ENCODE assay signal across 1 cellular context in the genomic region with DNA sequence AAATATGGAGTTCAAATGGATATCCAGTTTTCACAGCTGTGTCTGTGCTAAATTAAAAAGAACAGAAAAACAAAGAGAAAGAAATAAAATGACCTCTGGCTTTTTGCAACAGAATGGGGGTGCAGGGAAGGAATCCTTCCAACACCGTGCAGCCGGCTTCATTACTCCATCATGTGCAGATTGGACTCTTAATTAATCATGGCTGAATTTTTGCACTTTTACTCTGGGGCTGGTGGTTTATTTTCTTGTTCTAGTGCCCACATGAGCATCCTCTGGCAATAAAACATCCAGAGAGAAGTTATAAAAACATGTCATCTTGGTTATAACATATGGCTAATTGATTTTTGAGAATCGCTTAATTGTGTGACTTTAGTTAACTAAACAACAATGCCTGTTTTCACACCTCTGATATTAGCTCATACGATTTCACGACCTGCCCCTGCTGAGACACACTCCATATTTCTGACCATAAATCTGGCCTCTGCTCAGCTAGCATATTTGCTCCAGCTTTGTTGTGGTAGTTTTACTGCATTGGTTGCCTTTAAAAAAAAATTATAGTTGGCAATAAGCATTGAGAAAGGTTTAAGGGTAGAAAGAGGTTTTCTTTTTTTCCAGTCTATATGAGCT.
TF ChIP-seq lines count a peak whose summit lies in the region.

No MANE protein-coding gene starts in this region.

TF ChIP-seq in HEK293, 187 proteins besides CTCF, POLR2A, EP300 and RAD21 (continued from another document):
- TF ChIP-seq, protein P1, sequence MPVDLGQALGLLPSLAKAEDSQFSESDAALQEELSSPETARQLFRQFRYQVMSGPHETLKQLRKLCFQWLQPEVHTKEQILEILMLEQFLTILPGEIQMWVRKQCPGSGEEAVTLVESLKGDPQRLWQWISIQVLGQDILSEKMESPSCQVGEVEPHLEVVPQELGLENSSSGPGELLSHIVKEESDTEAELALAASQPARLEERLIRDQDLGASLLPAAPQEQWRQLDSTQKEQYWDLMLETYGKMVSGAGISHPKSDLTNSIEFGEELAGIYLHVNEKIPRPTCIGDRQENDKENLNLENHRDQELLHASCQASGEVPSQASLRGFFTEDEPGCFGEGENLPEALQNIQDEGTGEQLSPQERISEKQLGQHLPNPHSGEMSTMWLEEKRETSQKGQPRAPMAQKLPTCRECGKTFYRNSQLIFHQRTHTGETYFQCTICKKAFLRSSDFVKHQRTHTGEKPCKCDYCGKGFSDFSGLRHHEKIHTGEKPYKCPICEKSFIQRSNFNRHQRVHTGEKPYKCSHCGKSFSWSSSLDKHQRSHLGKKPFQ (tag by site-specific recombination; IDR thresholded peaks at IDR 0.05) = 0 out of 2 replicates have a peak, but pooled peaks have one; percentile 32
- peak; percentile 92 for TF ChIP-seq ZIC2 (tag by site-specific recombination; IDR thresholded peaks at IDR 0.05)
- TF ChIP-seq, protein P2, sequence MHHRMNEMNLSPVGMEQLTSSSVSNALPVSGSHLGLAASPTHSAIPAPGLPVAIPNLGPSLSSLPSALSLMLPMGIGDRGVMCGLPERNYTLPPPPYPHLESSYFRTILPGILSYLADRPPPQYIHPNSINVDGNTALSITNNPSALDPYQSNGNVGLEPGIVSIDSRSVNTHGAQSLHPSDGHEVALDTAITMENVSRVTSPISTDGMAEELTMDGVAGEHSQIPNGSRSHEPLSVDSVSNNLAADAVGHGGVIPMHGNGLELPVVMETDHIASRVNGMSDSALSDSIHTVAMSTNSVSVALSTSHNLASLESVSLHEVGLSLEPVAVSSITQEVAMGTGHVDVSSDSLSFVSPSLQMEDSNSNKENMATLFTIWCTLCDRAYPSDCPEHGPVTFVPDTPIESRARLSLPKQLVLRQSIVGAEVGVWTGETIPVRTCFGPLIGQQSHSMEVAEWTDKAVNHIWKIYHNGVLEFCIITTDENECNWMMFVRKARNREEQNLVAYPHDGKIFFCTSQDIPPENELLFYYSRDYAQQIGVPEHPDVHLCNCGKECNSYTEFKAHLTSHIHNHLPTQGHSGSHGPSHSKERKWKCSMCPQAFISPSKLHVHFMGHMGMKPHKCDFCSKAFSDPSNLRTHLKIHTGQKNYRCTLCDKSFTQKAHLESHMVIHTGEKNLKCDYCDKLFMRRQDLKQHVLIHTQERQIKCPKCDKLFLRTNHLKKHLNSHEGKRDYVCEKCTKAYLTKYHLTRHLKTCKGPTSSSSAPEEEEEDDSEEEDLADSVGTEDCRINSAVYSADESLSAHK (tag by site-specific recombination; IDR thresholded peaks at IDR 0.05) = peak; percentile 72
- peak; percentile 43; the same call in 1 of the 2 replicates for TF ChIP-seq ZNF175 (tag by site-specific recombination; IDR thresholded peaks at IDR 0.05)
- TF ChIP-seq, protein P3, sequence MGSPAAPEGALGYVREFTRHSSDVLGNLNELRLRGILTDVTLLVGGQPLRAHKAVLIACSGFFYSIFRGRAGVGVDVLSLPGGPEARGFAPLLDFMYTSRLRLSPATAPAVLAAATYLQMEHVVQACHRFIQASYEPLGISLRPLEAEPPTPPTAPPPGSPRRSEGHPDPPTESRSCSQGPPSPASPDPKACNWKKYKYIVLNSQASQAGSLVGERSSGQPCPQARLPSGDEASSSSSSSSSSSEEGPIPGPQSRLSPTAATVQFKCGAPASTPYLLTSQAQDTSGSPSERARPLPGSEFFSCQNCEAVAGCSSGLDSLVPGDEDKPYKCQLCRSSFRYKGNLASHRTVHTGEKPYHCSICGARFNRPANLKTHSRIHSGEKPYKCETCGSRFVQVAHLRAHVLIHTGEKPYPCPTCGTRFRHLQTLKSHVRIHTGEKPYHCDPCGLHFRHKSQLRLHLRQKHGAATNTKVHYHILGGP (tag by site-specific recombination; IDR thresholded peaks at IDR 0.05) = peak; percentile 69
- 0 out of 2 replicates have a peak, but pooled peaks have one; percentile 28 for TF ChIP-seq ZNF610 (tag by site-specific recombination; IDR thresholded peaks at IDR 0.05; ENCODE audit: borderline replicate concordance)
- TF ChIP-seq ZSCAN30 (tag by site-specific recombination; IDR thresholded peaks at IDR 0.05) = no peak
- TF ChIP-seq FEZF1 (tag by site-specific recombination; IDR thresholded peaks at IDR 0.05) = peak; percentile 94
- TF ChIP-seq YY1 (tag by site-specific recombination; IDR thresholded peaks at IDR 0.05) = 0 out of 2 replicates have a peak, but pooled peaks have one; percentile 47
- TF ChIP-seq GLIS1 (tag by site-specific recombination; IDR thresholded peaks at IDR 0.05) = peak; percentile 54; the same call in 1 of the 2 replicates
- TF ChIP-seq ZNF660 (tag by site-specific recombination; IDR thresholded peaks at IDR 0.05) = 0 out of 2 replicates have a peak, but pooled peaks have one; percentile 17
- 0 out of 2 replicates have a peak, but pooled peaks have one; percentile 35 for TF ChIP-seq ZNF664 (tag by site-specific recombination; IDR thresholded peaks at IDR 0.05)
- TF ChIP-seq GFI1B (tag by site-specific recombination; IDR thresholded peaks at IDR 0.05) = peak; percentile 56; the same call in 1 of the 2 replicates
- TF ChIP-seq KLF7 (tag by site-specific recombination; IDR thresholded peaks at IDR 0.05; ENCODE audit: borderline replicate concordance) = no peak
- TF ChIP-seq, protein P4, sequence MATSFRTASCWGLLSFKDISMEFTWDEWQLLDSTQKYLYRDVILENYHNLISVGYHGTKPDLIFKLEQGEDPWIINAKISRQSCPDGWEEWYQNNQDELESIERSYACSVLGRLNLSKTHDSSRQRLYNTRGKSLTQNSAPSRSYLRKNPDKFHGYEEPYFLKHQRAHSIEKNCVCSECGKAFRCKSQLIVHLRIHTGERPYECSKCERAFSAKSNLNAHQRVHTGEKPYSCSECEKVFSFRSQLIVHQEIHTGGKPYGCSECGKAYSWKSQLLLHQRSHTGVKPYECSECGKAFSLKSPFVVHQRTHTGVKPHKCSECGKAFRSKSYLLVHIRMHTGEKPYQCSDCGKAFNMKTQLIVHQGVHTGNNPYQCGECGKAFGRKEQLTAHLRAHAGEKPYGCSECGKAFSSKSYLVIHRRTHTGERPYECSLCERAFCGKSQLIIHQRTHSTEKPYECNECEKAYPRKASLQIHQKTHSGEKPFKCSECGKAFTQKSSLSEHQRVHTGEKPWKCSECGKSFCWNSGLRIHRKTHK (tag by site-specific recombination; IDR thresholded peaks at IDR 0.05) = no peak
- TF ChIP-seq ZNF114 (tag by site-specific recombination; IDR thresholded peaks at IDR 0.05) = no peak
- TF ChIP-seq, protein P5, sequence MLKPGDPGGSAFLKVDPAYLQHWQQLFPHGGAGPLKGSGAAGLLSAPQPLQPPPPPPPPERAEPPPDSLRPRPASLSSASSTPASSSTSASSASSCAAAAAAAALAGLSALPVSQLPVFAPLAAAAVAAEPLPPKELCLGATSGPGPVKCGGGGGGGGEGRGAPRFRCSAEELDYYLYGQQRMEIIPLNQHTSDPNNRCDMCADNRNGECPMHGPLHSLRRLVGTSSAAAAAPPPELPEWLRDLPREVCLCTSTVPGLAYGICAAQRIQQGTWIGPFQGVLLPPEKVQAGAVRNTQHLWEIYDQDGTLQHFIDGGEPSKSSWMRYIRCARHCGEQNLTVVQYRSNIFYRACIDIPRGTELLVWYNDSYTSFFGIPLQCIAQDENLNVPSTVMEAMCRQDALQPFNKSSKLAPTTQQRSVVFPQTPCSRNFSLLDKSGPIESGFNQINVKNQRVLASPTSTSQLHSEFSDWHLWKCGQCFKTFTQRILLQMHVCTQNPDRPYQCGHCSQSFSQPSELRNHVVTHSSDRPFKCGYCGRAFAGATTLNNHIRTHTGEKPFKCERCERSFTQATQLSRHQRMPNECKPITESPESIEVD (tag by site-specific recombination; IDR thresholded peaks at IDR 0.05) = peak; percentile 71
- TF ChIP-seq GLI2 (tag by site-specific recombination; IDR thresholded peaks at IDR 0.05; ENCODE audit: borderline replicate concordance, low read depth) = peak; percentile 85
- TF ChIP-seq, protein P6, sequence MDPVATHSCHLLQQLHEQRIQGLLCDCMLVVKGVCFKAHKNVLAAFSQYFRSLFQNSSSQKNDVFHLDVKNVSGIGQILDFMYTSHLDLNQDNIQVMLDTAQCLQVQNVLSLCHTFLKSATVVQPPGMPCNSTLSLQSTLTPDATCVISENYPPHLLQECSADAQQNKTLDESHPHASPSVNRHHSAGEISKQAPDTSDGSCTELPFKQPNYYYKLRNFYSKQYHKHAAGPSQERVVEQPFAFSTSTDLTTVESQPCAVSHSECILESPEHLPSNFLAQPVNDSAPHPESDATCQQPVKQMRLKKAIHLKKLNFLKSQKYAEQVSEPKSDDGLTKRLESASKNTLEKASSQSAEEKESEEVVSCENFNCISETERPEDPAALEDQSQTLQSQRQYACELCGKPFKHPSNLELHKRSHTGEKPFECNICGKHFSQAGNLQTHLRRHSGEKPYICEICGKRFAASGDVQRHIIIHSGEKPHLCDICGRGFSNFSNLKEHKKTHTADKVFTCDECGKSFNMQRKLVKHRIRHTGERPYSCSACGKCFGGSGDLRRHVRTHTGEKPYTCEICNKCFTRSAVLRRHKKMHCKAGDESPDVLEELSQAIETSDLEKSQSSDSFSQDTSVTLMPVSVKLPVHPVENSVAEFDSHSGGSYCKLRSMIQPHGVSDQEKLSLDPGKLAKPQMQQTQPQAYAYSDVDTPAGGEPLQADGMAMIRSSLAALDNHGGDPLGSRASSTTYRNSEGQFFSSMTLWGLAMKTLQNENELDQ (tag by site-specific recombination; IDR thresholded peaks at IDR 0.05; ENCODE audit: low read depth) = peak; percentile 54; the same call in 1 of the 2 replicates
- TF ChIP-seq PRDM1 (tag by site-specific recombination; IDR thresholded peaks at IDR 0.05) = no peak
TF ChIP-seq in HEK293: peak in this region for 23.
